20 cellular contexts compared by ENCODE assay signal in genomic region chr2:234615643-234616356, GRCh38.
"Had no signal": no experiment of that assay in that cellular context is flagged by ENCODE, and none has a peak within 500 bp of the region (broad histone marks: within the 10 kb centered on the region; RNA-seq: fewer than 3 reads in every experiment).

No MANE protein-coding gene starts in this region.

- H3K9me3 Mint-ChIP-seq: activated T-helper 1 cell treated with anti-CD3 and anti-CD28 coated beads, Interleukin-12 subunit alpha, Interleukin-12 subunit beta, Interleukin-2, Interleukin-4 antibody, amounts not matched to agents 30 ng/mL and 10 ng/mL and 1 ng/mL, durations not matched to agents 14 hours and 24 hours and 36 hours had no signal

- DNase-seq: activated CD4-positive, CD25-positive, alpha-beta regulatory T cell treated with anti-CD3 and anti-CD28 coated beads, Interleukin-2, amount 50 U/mL, for 72 hours; activated gamma-delta T cell treated with Interleukin-2 at 50 U/mL for 16 hours; activated T-cell treated with anti-CD3 and anti-CD28 coated beads for 4 hours; amygdala; body of pancreas; dorsolateral prefrontal cortex; hypothalamus; left ventricle myocardium inferior; nephron progenitor cell; occipital lobe; stimulated activated CD4-positive, alpha-beta T cell treated with anti-CD3 and anti-CD28 coated beads, Interleukin-4, amount 100 ng/mL, for 24 hours; T-helper 17 cell; testis; upper lobe of left lung had no signal

- H3K4me3 Mint-ChIP-seq: activated naive CD8-positive, alpha-beta T cell; activated T-helper 1 cell treated with anti-CD3 and anti-CD28 coated beads, Interleukin-12 subunit alpha, Interleukin-12 subunit beta, Interleukin-2, Interleukin-4 antibody, amounts not matched to agents 30 ng/mL and 10 ng/mL and 1 ng/mL, durations not matched to agents 14 hours and 24 hours and 36 hours; nephron progenitor cell; stimulated activated effector memory CD8-positive, alpha-beta T cell treated with anti-CD3 and anti-CD28 coated beads, Interleukin-12 subunit alpha, Interleukin-12 subunit beta, amount 100 ng/mL, for 72 hours; T-helper 17 cell had no signal

- H3K27me3 ChIP-seq: body of pancreas, testis, upper lobe of left lung had no signal

- ATAC-seq: body of pancreas; sciatic nerve; stimulated activated effector memory CD8-positive, alpha-beta T cell treated with anti-CD3 and anti-CD28 coated beads, Interleukin-12 subunit alpha, Interleukin-12 subunit beta, amount 100 ng/mL, for 72 hours; T-helper 17 cell had no signal

- H3K4me3 ChIP-seq: body of pancreas, dorsolateral prefrontal cortex, left ventricle myocardium inferior, prostate gland, testis, upper lobe of left lung had no signal

- H3K36me3 ChIP-seq: left ventricle myocardium inferior, prostate gland, upper lobe of left lung had no signal

- H3K9me3 ChIP-seq: body of pancreas, prostate gland, testis, upper lobe of left lung had no signal

- H3K4me1 ChIP-seq: body of pancreas, left ventricle myocardium inferior, prostate gland, testis, upper lobe of left lung had no signal

- H3K27ac ChIP-seq: body of pancreas, dorsolateral prefrontal cortex, left ventricle myocardium inferior, prostate gland, testis, upper lobe of left lung, VCaP had no signal

- H3K4me1 Mint-ChIP-seq: nephron progenitor cell had no signal

- H3K36me3 Mint-ChIP-seq: stimulated activated effector memory CD8-positive, alpha-beta T cell treated with anti-CD3 and anti-CD28 coated beads, Interleukin-12 subunit alpha, Interleukin-12 subunit beta, amount 100 ng/mL, for 72 hours had no signal

- H3K27ac Mint-ChIP-seq: activated naive CD8-positive, alpha-beta T cell; activated T-helper 1 cell treated with anti-CD3 and anti-CD28 coated beads, Interleukin-12 subunit alpha, Interleukin-12 subunit beta, Interleukin-2, Interleukin-4 antibody, amounts not matched to agents 30 ng/mL and 10 ng/mL and 1 ng/mL, durations not matched to agents 14 hours and 24 hours and 36 hours; nephron progenitor cell; stimulated activated effector memory CD8-positive, alpha-beta T cell treated with anti-CD3 and anti-CD28 coated beads, Interleukin-12 subunit alpha, Interleukin-12 subunit beta, amount 100 ng/mL, for 72 hours; T-helper 17 cell had no signal
